ENCODE assay signal across 8 cellular contexts in the genomic region with DNA sequence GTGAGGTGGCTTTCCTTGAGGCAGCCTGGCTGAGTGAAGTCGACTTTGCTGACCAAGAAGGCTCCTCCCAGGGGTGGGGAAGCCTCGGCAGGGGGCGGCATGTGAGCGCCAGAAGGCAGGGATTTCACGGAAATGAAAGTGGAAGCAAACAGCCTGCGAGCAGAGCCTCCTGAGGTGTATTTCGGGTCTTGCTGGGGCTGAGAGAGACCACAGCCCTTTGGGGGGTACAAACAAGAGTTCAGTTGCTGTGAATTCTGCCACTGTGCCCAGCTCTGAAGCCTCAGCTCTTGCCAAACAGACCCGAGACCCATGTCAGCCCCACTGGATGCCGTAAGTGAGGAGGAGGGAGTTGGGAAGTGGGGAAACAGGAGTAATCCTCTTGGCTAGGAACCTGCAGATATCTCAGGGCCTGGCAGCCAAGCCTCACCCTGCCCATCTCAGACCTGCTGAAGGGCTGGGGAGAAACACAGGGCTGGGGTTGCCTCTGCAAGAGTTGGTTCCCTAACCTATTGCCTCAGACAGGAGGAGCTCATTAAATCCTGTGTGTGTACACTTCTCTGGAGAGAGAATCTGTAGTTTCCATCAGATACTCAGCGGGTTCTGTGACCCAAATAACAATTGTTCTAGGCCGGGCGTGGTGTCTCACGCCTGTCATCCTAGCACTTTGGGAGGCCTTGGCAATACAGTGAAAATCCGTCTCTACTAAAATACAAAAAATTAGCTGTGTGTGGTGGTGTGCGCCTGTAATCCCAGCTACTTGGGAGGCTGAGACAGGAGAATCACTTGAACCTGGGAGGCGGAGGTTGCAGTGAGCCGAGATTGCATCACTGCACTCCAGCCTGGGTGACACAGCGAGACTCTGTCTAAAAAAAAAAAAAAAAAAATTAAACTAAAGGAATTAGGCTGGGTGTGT. TPM values are rescaled to one million over a fixed set of nuclear protein-coding genes. Genes with fewer than 3 reads are reported as not detected.
DNase-seq lines count a peak whose midpoint lies in the region; ATAC-seq, FAIRE-seq and TF ChIP-seq lines count a peak whose summit lies in the region.

A gene (plus strand): TSS at position 146 of the 913 bp plus-strand sequence. CDS start 164 bp downstream, at position 310.

- H2AFZ ChIP-seq in PC-9, result peak within 1 kb of the TSS; percentile 72

- H3K4me3 ChIP-seq in PC-9 (peak within 1 kb of the TSS; percentile 75), muscle layer of colon (ENCODE audit: low read depth in 1 of 2, low read length in 2 of 2) (peak within 1 kb of the TSS; percentile 87 to 88)

- peak within 1 kb of the TSS; percentile 88 for H3K4me2 ChIP-seq in PC-9

- no peaks in the 10 kb centered on the region for H3K9me2 ChIP-seq in PC-9 (ENCODE audit: insufficient read depth)

- intact Hi-C loops in PC-9 (cut with micrococcal nuclease; ENCODE audit: unreplicated experiment), result no loop called here

- POLR2A ChIA-PET in PC-9 (lab: Charles Lee; ENCODE audit: unreplicated experiment), result interaction anchor here (0.6 kb wide), 1 partner anchor 354 kb away, joined by 3 read pairs; no protein-coding TSS in a partner anchor

- FAIRE-seq in GM18507 (lab: Jason Lieb, UNC), result peak; percentile 91

- H3K27me3 ChIP-seq in PC-9 (ENCODE audit: insufficient read depth, low read depth) (no peaks in the 10 kb centered on the region), muscle layer of colon (ENCODE audit: control insufficient read depth in 1 of 2, insufficient read depth in 2 of 2, low read length in 2 of 2) (no peaks in the 10 kb centered on the region)

- peaks cover 6% of the 10 kb centered on the region; the same call in 1 of the 2 replicates for H3K79me2 ChIP-seq in PC-9 (ENCODE audit: low read depth)

- H3K9me3 ChIP-seq in PC-9 (ENCODE audit: insufficient read depth, low read depth), result no peaks in the 10 kb centered on the region
- H3K9me3 ChIP-seq in muscle layer of colon (ENCODE audit: low read length), result no peaks in the 10 kb centered on the region

- TF ChIP-seq CTCF in 22Rv1 (IDR thresholded peaks at IDR 0.05) (peak; percentile 60), PC-9 (conservative IDR thresholded peaks at IDR 0.05) (peak; percentile 48; the same call in 1 of the 2 replicates)

- CTCF ChIA-PET in PC-9 (lab: Charles Lee), result interaction anchor here (0.6 kb wide), 1 partner anchor 474 kb away, joined by 10 read pairs; no protein-coding TSS in a partner anchor

- TSS peak; percentile 10 for BruUV-seq in PC-9 (replicated peaks; lab: Mats Ljungman, UMichigan)

- H4K20me1 ChIP-seq in PC-9 (ENCODE audit: insufficient read depth), result peaks cover 13% of the 10 kb centered on the region

- peaks cover 21% of the 10 kb centered on the region for H3K36me3 ChIP-seq in PC-9 (ENCODE audit: low read depth)
- peaks cover 24% of the 10 kb centered on the region for H3K36me3 ChIP-seq in muscle layer of colon (ENCODE audit: insufficient read depth, low read length)

- peak; percentile 73 for DNase-seq in GM18507 (ENCODE audit: extremely low spot score, insufficient read length, low read depth)
- DNase-seq in PC-9, result peak; percentile 73 to 81
- DNase-seq in activated T-cell treated with anti-CD3 and anti-CD28 coated beads, Interleukin-2, amount 50 U/mL, for 1 hour, result peak; percentile 83
- peak; percentile 89 to 92 for DNase-seq in erythroblast (lab: John Stamatoyannopoulos, UW)
- DNase-seq in stimulated activated CD8-positive, alpha-beta memory T cell treated with anti-CD3 and anti-CD28 coated beads, Interleukin-7, amount 100 ng/mL, for 4 hours (ENCODE audit: low read depth in 2 of 2), result peak; percentile 78 to 83

- ATAC-seq in HG03432 (IDR thresholded peaks at IDR 0.05; ENCODE audit: unreplicated experiment), result peak; percentile 84

- H3K4me1 ChIP-seq in PC-9 (replicated peaks; ENCODE audit: insufficient read depth) (peaks cover 39% of the 10 kb centered on the region), muscle layer of colon (ENCODE audit: insufficient read depth, low read length) (peaks cover 11% of the 10 kb centered on the region)

- H3K27ac ChIP-seq in 22Rv1 (peak within 1 kb of the TSS; percentile 75), PC-9 (peak within 1 kb of the TSS; percentile 77), muscle layer of colon (ENCODE audit: low read depth, low read length) (peak within 1 kb of the TSS; percentile 99)

- peak within 1 kb of the TSS; percentile 88 for H3K9ac ChIP-seq in muscle layer of colon (ENCODE audit: low read length)

- peaks cover 73% of the 10 kb centered on the region for H3F3A ChIP-seq in PC-9 (ENCODE audit: insufficient read depth, low read depth)

- peak; percentile 67 for TF ChIP-seq POLR2A in erythroblast (IDR thresholded peaks at IDR 0.05; ENCODE audit: low read length)

RNA-seq across cellular contexts. Expression of the gene that starts here (rescaled TPM):
- 19.7 and 22.1 TPM in 2 replicates for total RNA-seq in PC-9 (2021)

Comparison
In these comparisons a context has a peak if more than half of its experiments do, and no peak if none do; other contexts are left out.
1. Peak in every context shown above with its lines: DNase-seq, ATAC-seq, H3K4me3 ChIP-seq and H3K27ac ChIP-seq.